Comparison of ENCODE assay signal across 9 cellular contexts in genomic region chr19:2170987-2171348, GRCh38. TPM values are rescaled to one million over a fixed set of nuclear protein-coding genes. Genes with fewer than 3 reads are reported as not detected.
A peak's percentile ranks its signal among the peaks of the same experiment; 100 is the strongest.
DNase-seq lines count a peak whose midpoint lies in the region; ATAC-seq lines count a peak whose summit lies in the region.
"Had no signal": no experiment of that assay in that cellular context is flagged by ENCODE, and none has a peak within 500 bp of the region (broad histone marks: within the 10 kb centered on the region; RNA-seq: fewer than 3 reads in every experiment).

No MANE protein-coding gene starts in this region.

- H3K36me3 Mint-ChIP-seq in activated CD4-positive, alpha-beta memory T cell treated with anti-CD3 and anti-CD28 coated beads for 36 hours = peaks cover 5% of the 10 kb centered on the region

- H3K4me3 Mint-ChIP-seq in activated CD4-positive, alpha-beta memory T cell treated with anti-CD3 and anti-CD28 coated beads for 36 hours = peak overlapping the region; percentile 37

- peak overlapping the region; percentile 45 for H3K27ac Mint-ChIP-seq in activated CD4-positive, alpha-beta memory T cell treated with anti-CD3 and anti-CD28 coated beads for 36 hours

- CTCF ChIA-PET in activated CD4-positive, alpha-beta memory T cell treated with anti-CD3 and anti-CD28 coated beads for 36 hours (lab: Charles Lee) = interaction anchor here (1.0 to 3.1 kb wide), 3 partner anchors 16 to 28 kb away, joined by 3 to 14 read pairs (median 4); no protein-coding TSS in a partner anchor

- no peak overlapping the region for H3K4ac ChIP-seq in mesendoderm (ENCODE audit: low read depth, low read length)

- no peak overlapping the region for H2BK15ac ChIP-seq in mesendoderm (replicated peaks; ENCODE audit: low read depth)

- no peak for DNase-seq in activated CD4-positive, alpha-beta memory T cell treated with anti-CD3 and anti-CD28 coated beads for 36 hours
- DNase-seq in mesendoderm (peak; percentile 16), DMS53 treated with DMSO at 0.1 percent for 48 hours (lab: John Stamatoyannopoulos, UW; ENCODE audit: unreplicated experiment) (no peak), AG20443 (ENCODE audit: low spot score) (no peak), HT-29 (ENCODE audit: low spot score) (no peak)
- DNase-seq: NCI-H1105 had no signal

- peaks cover 72% of the 10 kb centered on the region for H3K4me1 Mint-ChIP-seq in activated CD4-positive, alpha-beta memory T cell treated with anti-CD3 and anti-CD28 coated beads for 36 hours (ENCODE audit: low read depth)

- H2BK120ac ChIP-seq in mesendoderm (ENCODE audit: low read depth, low read length) = no peak overlapping the region

- peak overlapping the region; percentile 40 for H3K9ac ChIP-seq in mesendoderm (ENCODE audit: low read length)

- no peaks in the 10 kb centered on the region for H3K9me3 Mint-ChIP-seq in activated CD4-positive, alpha-beta memory T cell treated with anti-CD3 and anti-CD28 coated beads for 36 hours

- H3K4me2 ChIP-seq in mesendoderm (ENCODE audit: low read length) = no peak overlapping the region

- H4K8ac ChIP-seq in mesendoderm (ENCODE audit: low read depth, low read length) = no peak overlapping the region

- H3K79me2 ChIP-seq in ACC112 (ENCODE audit: control insufficient read depth, insufficient read depth, low read length, unreplicated experiment) (peaks cover 78% of the 10 kb centered on the region), mesendoderm (ENCODE audit: control insufficient read depth, insufficient read depth, low read length) (peaks cover 89% of the 10 kb centered on the region)

- no peak overlapping the region for H2BK5ac ChIP-seq in mesendoderm (ENCODE audit: low read length)

- peaks cover 24% of the 10 kb centered on the region for H3K79me1 ChIP-seq in mesendoderm (ENCODE audit: low read length)

- H4K5ac ChIP-seq in mesendoderm (ENCODE audit: low read length) = no peak overlapping the region

- peak; percentile 3 for ATAC-seq in GM19438 (IDR thresholded peaks at IDR 0.05; ENCODE audit: low read depth, unreplicated experiment)
- no peak for ATAC-seq in GM21786 (IDR thresholded peaks at IDR 0.05; ENCODE audit: unreplicated experiment)

- no peak overlapping the region for H3K18ac ChIP-seq in mesendoderm (ENCODE audit: low read length)

- no peaks in the 10 kb centered on the region for H3K27me3 Mint-ChIP-seq in activated CD4-positive, alpha-beta memory T cell treated with anti-CD3 and anti-CD28 coated beads for 36 hours

- POLR2A ChIA-PET in activated CD4-positive, alpha-beta memory T cell treated with anti-CD3 and anti-CD28 coated beads for 36 hours (lab: Charles Lee) = interaction anchor here (1.0 kb wide), 1 partner anchor 19 kb away, joined by 3 read pairs; the partner anchor contains the start of gene AP3D1

- H3K27me3 ChIP-seq in ACC112 (ENCODE audit: insufficient read depth, low read length) = no peaks in the 10 kb centered on the region
- no peaks in the 10 kb centered on the region for H3K27me3 ChIP-seq in mesendoderm (ENCODE audit: insufficient read depth, low read length, poor library complexity)

- 0 out of 2 replicates have a peak overlapping the region, but pooled peaks have one; percentile 9 for H3K27ac ChIP-seq in ACC112 (ENCODE audit: low read depth, low read length)
- H3K27ac ChIP-seq in mesendoderm (ENCODE audit: low read depth, low read length) = peak overlapping the region; percentile 24

- no CpG with 5 or more reads among the region's 5 CpGs for WGBS in mesendoderm (ENCODE audit: extremely low coverage, insufficient coverage, low lambda C conversion rate)

- no peak overlapping the region for H2AK5ac ChIP-seq in mesendoderm (ENCODE audit: low read length)

- intact Hi-C loops in activated CD4-positive, alpha-beta memory T cell treated with anti-CD3 and anti-CD28 coated beads for 36 hours (cut with micrococcal nuclease) = no loop called here

- peak overlapping the region; percentile 56 for H3K56ac ChIP-seq in mesendoderm (ENCODE audit: low read length)

- H3K4me1 ChIP-seq in ACC112 (ENCODE audit: control insufficient read depth, insufficient read depth, low read length, unreplicated experiment) (peaks cover 46% of the 10 kb centered on the region), mesendoderm (ENCODE audit: control insufficient read depth, low read depth, low read length) (peaks cover 8% of the 10 kb centered on the region)

- no peak overlapping the region for H2AFZ ChIP-seq in ACC112 (ENCODE audit: low read length, unreplicated experiment)

- no peak overlapping the region for H3K23ac ChIP-seq in mesendoderm (ENCODE audit: low read length)

- H3K4me3 ChIP-seq in ACC112 (ENCODE audit: low read depth, low read length) (no peak overlapping the region), mesendoderm (ENCODE audit: low read length) (no peak overlapping the region)

- H3K36me3 ChIP-seq in ACC112 (ENCODE audit: insufficient read depth, low read length) = no peaks in the 10 kb centered on the region
- H3K36me3 ChIP-seq in mesendoderm (ENCODE audit: control insufficient read depth, insufficient read depth, low read length) = no peaks in the 10 kb centered on the region

RNA-seq across cellular contexts. Expression of gene DOT1L, which starts 7.2 kb away (rescaled TPM):
- 10 to 100 TPM; 50.2 to 53.7 TPM for total RNA-seq in activated CD4-positive, alpha-beta memory T cell treated with anti-CD3 and anti-CD28 coated beads for 36 hours
- 33.0 TPM for polyA plus RNA-seq in mesendoderm (2013, experiment 1 of 2)
- 33.1 TPM for polyA plus RNA-seq in mesendoderm (2013, experiment 2 of 2)
- 12.9 and 19.5 TPM in 2 replicates for total RNA-seq in HT-29 (2014; rRNA removed; shearing (Covaris generic))

RNA-seq across cellular contexts. Expression of gene AP3D1, which starts 19.6 kb away (rescaled TPM):
- total RNA-seq in activated CD4-positive, alpha-beta memory T cell treated with anti-CD3 and anti-CD28 coated beads for 36 hours = 10 to 100 TPM; 84.6 to 89.1 TPM
- 92.2 TPM for polyA plus RNA-seq in mesendoderm (2013, experiment 1 of 2)
- 92.6 TPM for polyA plus RNA-seq in mesendoderm (2013, experiment 2 of 2)
- 143 and 145 TPM in 2 replicates for total RNA-seq in HT-29 (2014; rRNA removed; shearing (Covaris generic))
